12 cellular contexts compared by ENCODE assay signal in the genomic region with DNA sequence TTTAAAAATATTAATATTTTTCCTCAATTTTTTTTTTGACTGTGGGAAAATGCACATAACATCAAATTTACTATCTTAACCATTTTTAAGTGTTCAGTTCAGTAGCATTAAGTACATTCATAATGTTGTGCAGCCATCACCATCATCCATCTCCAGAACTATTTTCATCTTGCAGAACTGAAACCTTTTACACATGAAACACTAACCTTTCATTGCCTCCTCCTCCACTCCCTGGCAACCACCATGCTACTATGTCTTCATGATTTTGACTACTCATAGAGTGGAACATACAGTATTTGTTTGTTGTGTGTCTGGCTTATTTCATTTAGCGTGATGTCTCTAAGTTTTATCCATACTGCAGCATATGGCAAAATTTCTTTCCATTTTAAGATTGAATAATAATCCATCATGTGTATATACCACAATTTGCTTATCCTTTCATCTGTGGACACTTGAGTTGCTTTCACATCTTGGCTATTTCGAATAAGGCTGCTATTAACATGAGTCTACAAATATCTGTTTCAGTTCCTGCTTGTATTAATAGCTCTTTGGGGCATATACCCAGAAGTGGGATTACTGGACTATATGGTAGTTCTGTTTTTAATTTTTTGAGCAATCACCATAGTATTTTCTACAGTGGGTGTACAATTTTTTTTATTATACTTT.
DNase-seq lines count a peak whose midpoint lies in the region; ATAC-seq and TF ChIP-seq lines count a peak whose summit lies in the region.
"Had no signal": no experiment of that assay in that cellular context is flagged by ENCODE, and none has a peak within 500 bp of the region (broad histone marks: within the 10 kb centered on the region; RNA-seq: fewer than 3 reads in every experiment).

No MANE protein-coding gene starts in this region.

- no peaks in the 10 kb centered on the region for H3K36me3 Mint-ChIP-seq in activated naive CD8-positive, alpha-beta T cell treated with anti-CD3 and anti-CD28 coated beads for 36 hours
- H3K36me3 Mint-ChIP-seq in endothelial cell (ENCODE audit: low read depth, unreplicated experiment): no peaks in the 10 kb centered on the region

- no peak for TF ChIP-seq CTCF in endothelial cell (IDR thresholded peaks at IDR 0.05; ENCODE audit: unreplicated experiment)

- ATAC-seq in GM18511 (IDR thresholded peaks at IDR 0.05; ENCODE audit: unreplicated experiment): peak; percentile 95
- ATAC-seq in GM21390 (IDR thresholded peaks at IDR 0.05; ENCODE audit: unreplicated experiment): peak; percentile 97
- ATAC-seq in HG03045 (IDR thresholded peaks at IDR 0.05; ENCODE audit: unreplicated experiment): peak; percentile 85
- ATAC-seq: WTC11 had no signal

- no peaks in the 10 kb centered on the region for H3K27me3 Mint-ChIP-seq in activated naive CD8-positive, alpha-beta T cell treated with anti-CD3 and anti-CD28 coated beads for 36 hours
- no peaks in the 10 kb centered on the region for H3K27me3 Mint-ChIP-seq in endothelial cell (ENCODE audit: unreplicated experiment)

- no peak overlapping the region for H3K27ac Mint-ChIP-seq in activated naive CD8-positive, alpha-beta T cell treated with anti-CD3 and anti-CD28 coated beads for 36 hours
- no peak overlapping the region for H3K27ac Mint-ChIP-seq in endothelial cell (ENCODE audit: unreplicated experiment)
- H3K27ac Mint-ChIP-seq: WTC11 had no signal

- H3K4me3 Mint-ChIP-seq in activated naive CD8-positive, alpha-beta T cell treated with anti-CD3 and anti-CD28 coated beads for 36 hours: no peak overlapping the region
- no peak overlapping the region for H3K4me3 Mint-ChIP-seq in endothelial cell (ENCODE audit: unreplicated experiment)
- H3K4me3 Mint-ChIP-seq: WTC11 had no signal

- no peaks in the 10 kb centered on the region for H3K4me1 Mint-ChIP-seq in activated naive CD8-positive, alpha-beta T cell treated with anti-CD3 and anti-CD28 coated beads for 36 hours
- H3K4me1 Mint-ChIP-seq in endothelial cell (ENCODE audit: unreplicated experiment): no peaks in the 10 kb centered on the region
- H3K4me1 Mint-ChIP-seq: WTC11 had no signal

- H3K9me3 Mint-ChIP-seq in activated naive CD8-positive, alpha-beta T cell treated with anti-CD3 and anti-CD28 coated beads for 36 hours: peaks cover 28% of the 10 kb centered on the region
- H3K9me3 Mint-ChIP-seq in endothelial cell (ENCODE audit: unreplicated experiment): no peaks in the 10 kb centered on the region

- DNase-seq in MV-4-11 (lab: John Stamatoyannopoulos, UW) (peak; percentile 91), GM19238 (ENCODE audit: insufficient read length, low spot score) (no peak), HCEC 1CT (no peak), endothelial cell (ENCODE audit: low spot score) (no peak)
- DNase-seq in activated naive CD8-positive, alpha-beta T cell treated with anti-CD3 and anti-CD28 coated beads for 36 hours: no peak
- DNase-seq: activated effector memory CD4-positive, alpha-beta T cell treated with anti-CD3 and anti-CD28 coated beads, Interleukin-2, amount 50 U/mL, for 16 hours; foreskin fibroblast; NCI-H187 had no signal
